In genomic region chr10:78687616-78688015, GRCh38 we compare ENCODE assay signal across 21 cellular contexts.
DNase-seq lines count a peak whose midpoint lies in the region; ATAC-seq and TF ChIP-seq lines count a peak whose summit lies in the region.
"Had no signal": no experiment of that assay in that cellular context is flagged by ENCODE, and none has a peak within 500 bp of the region (broad histone marks: within the 10 kb centered on the region; RNA-seq: fewer than 3 reads in every experiment).

No MANE protein-coding gene starts in this region.

- TF ChIP-seq EP300 in neural cell (conservative IDR thresholded peaks at IDR 0.05; ENCODE audit: poor library complexity, severe bottlenecking): no peak

- H4K20me1 ChIP-seq in neural cell (ENCODE audit: insufficient read depth): no peaks in the 10 kb centered on the region
- H4K20me1 ChIP-seq: BLaER1 treated with 17β-estradiol and CSF1 and Interleukin-3, amounts not matched to agents 10 nM and 100 nM had no signal

- H3K9me2 ChIP-seq in neural cell (ENCODE audit: insufficient read depth, low read length): no peaks in the 10 kb centered on the region

- peaks cover 7% of the 10 kb centered on the region for H3F3A ChIP-seq in neural cell (ENCODE audit: insufficient read depth, low read length, poor library complexity, severe bottlenecking)

- peaks cover 6% of the 10 kb centered on the region for H3K27me3 ChIP-seq in adipocyte (replicated peaks; ENCODE audit: control insufficient read depth, insufficient read depth, low read length)
- no peaks in the 10 kb centered on the region for H3K27me3 ChIP-seq in neural cell (ENCODE audit: insufficient read depth, low read depth, low read length)
- H3K27me3 ChIP-seq: SJCRH30 had no signal

- no peak overlapping the region for H3K4me2 ChIP-seq in neural cell (ENCODE audit: low read length)
- H3K4me2 ChIP-seq: BLaER1 treated with 17β-estradiol and CSF1 and Interleukin-3, amounts not matched to agents 10 nM and 100 nM had no signal

- H3K4me3 ChIP-seq in adipocyte (ENCODE audit: low read length) (no peak overlapping the region), neural cell (ENCODE audit: low read length) (no peak overlapping the region)
- H3K4me3 ChIP-seq: BLaER1 treated with 17β-estradiol and CSF1 and Interleukin-3, amounts not matched to agents 10 nM and 100 nM; SJCRH30 had no signal

- H2AFZ ChIP-seq in neural cell (ENCODE audit: low read depth, low read length): no peak overlapping the region

- peak overlapping the region; percentile 96 for H3K27ac ChIP-seq in neural cell (ENCODE audit: low read length)
- H3K27ac ChIP-seq: BLaER1 treated with 17β-estradiol and CSF1 and Interleukin-3, amounts not matched to agents 10 nM and 100 nM; HL-60; SJCRH30 had no signal

- peaks cover 40% of the 10 kb centered on the region for H3K4me1 ChIP-seq in adipocyte (ENCODE audit: control insufficient read depth, insufficient read depth, low read length)
- H3K4me1 ChIP-seq: SJCRH30 had no signal

- DNase-seq in AG20443 (ENCODE audit: low spot score) (peak; percentile 52), adipocyte (ENCODE audit: low read depth) (peak; percentile 19), fibroblast of the conjunctiva (ENCODE audit: low read depth) (peak; percentile 13), ecto neural progenitor cell (ENCODE audit: low spot score) (no peak), NCI-H2227 (lab: John Stamatoyannopoulos, UW; ENCODE audit: unreplicated experiment) (no peak)
- no peak for DNase-seq in effector CD4-positive, alpha-beta T cell
- DNase-seq: CD8-positive, alpha-beta T cell; DND-41; KG1; NCI-H1092 treated with DMSO at 0.1 percent for 48 hours; NCI-H2029 treated with DMSO at 0.1 percent for 48 hours; NCI-H345; NCI-H524; NCI-H774; NK-92 treated with Interleukin-12 subunit alpha and Interleukin-12 subunit beta, amount 100 ng/mL, for 24 hours; SJCRH30 had no signal

- H3K9ac ChIP-seq in adipocyte (ENCODE audit: low read length): no peak overlapping the region
- H3K9ac ChIP-seq in neural cell (ENCODE audit: low read length): peak overlapping the region; percentile 73
- H3K9ac ChIP-seq: BLaER1 treated with 17β-estradiol and CSF1 and Interleukin-3, amounts not matched to agents 10 nM and 100 nM had no signal

- H3K36me3 ChIP-seq in adipocyte (ENCODE audit: control insufficient read depth, insufficient read depth, low read length, severe bottlenecking) (no peaks in the 10 kb centered on the region), neural cell (ENCODE audit: insufficient read depth, low read length) (no peaks in the 10 kb centered on the region)
- H3K36me3 ChIP-seq: BLaER1 treated with 17β-estradiol and CSF1 and Interleukin-3, amounts not matched to agents 10 nM and 100 nM; SJCRH30 had no signal

- TF ChIP-seq CTCF in neural cell (IDR thresholded peaks at IDR 0.05; ENCODE audit: poor library complexity, severe bottlenecking): no peak

- no peaks in the 10 kb centered on the region for H3K79me2 ChIP-seq in neural cell (replicated peaks; ENCODE audit: insufficient read depth, low read length)

- ATAC-seq in GM18502 (IDR thresholded peaks at IDR 0.05; ENCODE audit: poor library complexity, unreplicated experiment): no peak
- ATAC-seq: CD8-positive, alpha-beta T cell; Panc1 had no signal

- no peak for TF ChIP-seq RAD21 in neural cell (conservative IDR thresholded peaks at IDR 0.05)

- H3K9me3 ChIP-seq in adipocyte (ENCODE audit: control insufficient read depth, low read length) (no peaks in the 10 kb centered on the region), neural cell (ENCODE audit: low read length) (no peaks in the 10 kb centered on the region)
- H3K9me3 ChIP-seq: SJCRH30 had no signal

TF ChIP-seq in neural cell, 6 proteins besides CTCF, POLR2A, EP300 and RAD21:
- TF ChIP-seq MXI1 (conservative IDR thresholded peaks at IDR 0.05; ENCODE audit: poor library complexity, severe bottlenecking): no peak
- TF ChIP-seq TAF1 (IDR thresholded peaks at IDR 0.05; ENCODE audit: low read depth): no peak
- no peak for TF ChIP-seq REST (IDR thresholded peaks at IDR 0.05; ENCODE audit: borderline replicate concordance)
- TF ChIP-seq EZH2 (IDR thresholded peaks at IDR 0.05; ENCODE audit: borderline replicate concordance, insufficient read depth, low read length, poor library complexity, severe bottlenecking): no peak
- no peak for TF ChIP-seq SMC3 (conservative IDR thresholded peaks at IDR 0.05; ENCODE audit: poor library complexity)
- TF ChIP-seq POLR2AphosphoS5 (IDR thresholded peaks at IDR 0.05): no peak

Comparison
In these comparisons a context has a peak if more than half of its experiments do, and no peak if none do; other contexts are left out.
1. DNase-seq: peak in AG20443 (single experiment), adipocyte (single experiment) and fibroblast of the conjunctiva (single experiment); none in effector CD4-positive, alpha-beta T cell (single experiment), ecto neural progenitor cell (single experiment) and NCI-H2227 (single experiment).